In the genomic region with DNA sequence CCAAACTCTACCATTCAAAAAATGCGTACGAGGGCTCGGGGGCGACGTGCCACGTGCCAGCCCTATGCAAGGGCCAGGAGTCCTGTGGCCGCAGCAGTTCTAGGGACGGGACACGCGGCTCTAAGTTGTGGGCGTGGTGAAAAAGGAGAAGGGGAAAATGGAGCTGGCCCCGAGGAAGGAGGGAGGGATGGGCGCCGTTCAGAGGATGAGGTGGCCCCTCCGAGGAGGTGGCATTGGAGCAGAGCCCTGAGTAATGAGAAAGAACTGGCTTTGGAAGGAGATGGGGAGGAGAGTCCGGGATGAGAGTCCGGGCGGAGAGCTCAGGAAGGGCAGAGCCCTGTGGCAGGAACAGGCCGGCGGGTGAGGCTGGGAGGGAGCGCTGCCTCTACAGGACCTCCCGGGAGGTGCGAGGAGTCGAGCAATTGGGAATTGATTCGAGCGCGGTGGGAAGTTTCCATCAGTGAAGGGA, we compare ENCODE assay signal across 9 cellular contexts. TPM values are rescaled to one million over a fixed set of nuclear protein-coding genes. Genes with fewer than 3 reads are reported as not detected.
DNase-seq lines count a peak whose midpoint lies in the region; ATAC-seq and TF ChIP-seq lines count a peak whose summit lies in the region.
"Had no signal": no experiment of that assay in that cellular context is flagged by ENCODE, and none has a peak within 500 bp of the region (broad histone marks: within the 10 kb centered on the region; RNA-seq: fewer than 3 reads in every experiment).

No MANE protein-coding gene starts in this region.

- no peak for TF ChIP-seq RAD21 in neural cell (conservative IDR thresholded peaks at IDR 0.05)

- H3K9me3 Mint-ChIP-seq in CD8-positive, alpha-beta memory T cell, result peaks cover 0 to 3% (median 0%) of the 10 kb centered on the region in 5 donors

- peak; percentile 8 for TF ChIP-seq CTCF in epithelial cell of proximal tubule (conservative IDR thresholded peaks at IDR 0.05; ENCODE audit: low read depth, low read length)
- TF ChIP-seq CTCF in neural cell (IDR thresholded peaks at IDR 0.05; ENCODE audit: poor library complexity, severe bottlenecking), result no peak

- H3K9ac ChIP-seq in neural cell (ENCODE audit: low read length), result no peak overlapping the region

- H3K36me3 Mint-ChIP-seq in CD8-positive, alpha-beta memory T cell, result peaks cover 0 to 14% (median 0%) of the 10 kb centered on the region in 3 donors

- H3K9me3 ChIP-seq in CD8-positive, alpha-beta memory T cell (ENCODE audit: low read length), result no peaks in the 10 kb centered on the region
- H3K9me3 ChIP-seq in neural cell (ENCODE audit: low read length), result no peaks in the 10 kb centered on the region

- H3K9me2 ChIP-seq in neural cell (ENCODE audit: insufficient read depth, low read length), result no peaks in the 10 kb centered on the region

- DNase-seq in CD8-positive, alpha-beta memory T cell, result no peak
- DNase-seq in NCI-H510A treated with DMSO at 0.1 percent for 48 hours (lab: John Stamatoyannopoulos, UW), result peak; percentile 18
- DNase-seq in epithelial cell of proximal tubule (ENCODE audit: low read depth), result no peak
- no peak for DNase-seq in SKM-1 (lab: John Stamatoyannopoulos, UW; ENCODE audit: unreplicated experiment)

- H3K27ac ChIP-seq in CD8-positive, alpha-beta memory T cell (ENCODE audit: low read depth, low read length), result no peak overlapping the region
- H3K27ac ChIP-seq in neural cell (ENCODE audit: low read length), result no peak overlapping the region

- ATAC-seq in HG03565 (IDR thresholded peaks at IDR 0.05; ENCODE audit: unreplicated experiment) (no peak), HG03039 (IDR thresholded peaks at IDR 0.05; ENCODE audit: unreplicated experiment) (no peak), GM19023 (IDR thresholded peaks at IDR 0.05; ENCODE audit: unreplicated experiment) (no peak)

- CTCF ChIA-PET in CD8-positive, alpha-beta memory T cell (lab: Charles Lee), result no interaction called here

- no peak overlapping the region for H3K4me3 ChIP-seq in CD8-positive, alpha-beta memory T cell (ENCODE audit: low read length)
- H3K4me3 ChIP-seq in epithelial cell of proximal tubule (ENCODE audit: low read depth, low read length) (no peak overlapping the region), neural cell (ENCODE audit: low read length) (peak overlapping the region; percentile 50)

- H3K4me2 ChIP-seq in neural cell (ENCODE audit: low read length), result no peak overlapping the region

- H3K27me3 Mint-ChIP-seq in CD8-positive, alpha-beta memory T cell, result peaks cover 21 to 28% of the 10 kb centered on the region in 2 donors

- no peak for TF ChIP-seq EP300 in neural cell (conservative IDR thresholded peaks at IDR 0.05; ENCODE audit: poor library complexity, severe bottlenecking)

- H2AFZ ChIP-seq in neural cell (ENCODE audit: low read depth, low read length), result no peak overlapping the region

- H3K27me3 ChIP-seq in CD8-positive, alpha-beta memory T cell (ENCODE audit: insufficient read depth, low read length, poor library complexity, severe bottlenecking), result peaks cover 5% of the 10 kb centered on the region
- peaks cover 7% of the 10 kb centered on the region for H3K27me3 ChIP-seq in neural cell (ENCODE audit: insufficient read depth, low read depth, low read length)

- H3K27ac Mint-ChIP-seq in CD8-positive, alpha-beta memory T cell, result peak overlapping the region in 2 of 8 donors; percentile 43 to 55

- H3K36me3 ChIP-seq in CD8-positive, alpha-beta memory T cell (ENCODE audit: insufficient read depth, low read length), result no peaks in the 10 kb centered on the region
- no peaks in the 10 kb centered on the region for H3K36me3 ChIP-seq in neural cell (ENCODE audit: insufficient read depth, low read length)

- H3K4me3 Mint-ChIP-seq in CD8-positive, alpha-beta memory T cell, result peak overlapping the region in 6 of 7 donors; percentile 45 to 77 (median 73)

- H3K4me1 ChIP-seq in CD8-positive, alpha-beta memory T cell (ENCODE audit: insufficient read depth, low read length), result no peaks in the 10 kb centered on the region

- H3F3A ChIP-seq in neural cell (ENCODE audit: insufficient read depth, low read length, poor library complexity, severe bottlenecking), result no peaks in the 10 kb centered on the region

- no peaks in the 10 kb centered on the region for H4K20me1 ChIP-seq in neural cell (ENCODE audit: insufficient read depth)

- H3K4me1 Mint-ChIP-seq in CD8-positive, alpha-beta memory T cell, result peaks cover 9 to 16% (median 11%) of the 10 kb centered on the region in 3 donors

- no peaks in the 10 kb centered on the region for H3K79me2 ChIP-seq in neural cell (replicated peaks; ENCODE audit: insufficient read depth, low read length)

- POLR2A ChIA-PET in CD8-positive, alpha-beta memory T cell (lab: Charles Lee), result no interaction called here

TF ChIP-seq in neural cell, 6 proteins besides CTCF, POLR2A, EP300 and RAD21:
- TF ChIP-seq SMC3 (conservative IDR thresholded peaks at IDR 0.05; ENCODE audit: poor library complexity) (no peak), TAF1 (IDR thresholded peaks at IDR 0.05; ENCODE audit: low read depth) (no peak), MXI1 (conservative IDR thresholded peaks at IDR 0.05; ENCODE audit: poor library complexity, severe bottlenecking) (no peak), POLR2AphosphoS5 (IDR thresholded peaks at IDR 0.05) (no peak), EZH2 (IDR thresholded peaks at IDR 0.05; ENCODE audit: borderline replicate concordance, insufficient read depth, low read length, poor library complexity, severe bottlenecking) (no peak)
- TF ChIP-seq, protein P1, sequence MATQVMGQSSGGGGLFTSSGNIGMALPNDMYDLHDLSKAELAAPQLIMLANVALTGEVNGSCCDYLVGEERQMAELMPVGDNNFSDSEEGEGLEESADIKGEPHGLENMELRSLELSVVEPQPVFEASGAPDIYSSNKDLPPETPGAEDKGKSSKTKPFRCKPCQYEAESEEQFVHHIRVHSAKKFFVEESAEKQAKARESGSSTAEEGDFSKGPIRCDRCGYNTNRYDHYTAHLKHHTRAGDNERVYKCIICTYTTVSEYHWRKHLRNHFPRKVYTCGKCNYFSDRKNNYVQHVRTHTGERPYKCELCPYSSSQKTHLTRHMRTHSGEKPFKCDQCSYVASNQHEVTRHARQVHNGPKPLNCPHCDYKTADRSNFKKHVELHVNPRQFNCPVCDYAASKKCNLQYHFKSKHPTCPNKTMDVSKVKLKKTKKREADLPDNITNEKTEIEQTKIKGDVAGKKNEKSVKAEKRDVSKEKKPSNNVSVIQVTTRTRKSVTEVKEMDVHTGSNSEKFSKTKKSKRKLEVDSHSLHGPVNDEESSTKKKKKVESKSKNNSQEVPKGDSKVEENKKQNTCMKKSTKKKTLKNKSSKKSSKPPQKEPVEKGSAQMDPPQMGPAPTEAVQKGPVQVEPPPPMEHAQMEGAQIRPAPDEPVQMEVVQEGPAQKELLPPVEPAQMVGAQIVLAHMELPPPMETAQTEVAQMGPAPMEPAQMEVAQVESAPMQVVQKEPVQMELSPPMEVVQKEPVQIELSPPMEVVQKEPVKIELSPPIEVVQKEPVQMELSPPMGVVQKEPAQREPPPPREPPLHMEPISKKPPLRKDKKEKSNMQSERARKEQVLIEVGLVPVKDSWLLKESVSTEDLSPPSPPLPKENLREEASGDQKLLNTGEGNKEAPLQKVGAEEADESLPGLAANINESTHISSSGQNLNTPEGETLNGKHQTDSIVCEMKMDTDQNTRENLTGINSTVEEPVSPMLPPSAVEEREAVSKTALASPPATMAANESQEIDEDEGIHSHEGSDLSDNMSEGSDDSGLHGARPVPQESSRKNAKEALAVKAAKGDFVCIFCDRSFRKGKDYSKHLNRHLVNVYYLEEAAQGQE (IDR thresholded peaks at IDR 0.05; ENCODE audit: borderline replicate concordance), result no peak

RNA-seq across cellular contexts. Expression of a gene that starts 21.0 kb away (rescaled TPM):
- total RNA-seq in CD8-positive, alpha-beta memory T cell, result 10 to 100 TPM; 75.8 to 85.0 TPM
- polyA plus RNA-seq in CD8-positive, alpha-beta memory T cell, result 135 TPM
- 109 and 204 TPM in 2 replicates for total RNA-seq in epithelial cell of proximal tubule
- polyA plus RNA-seq in neural cell, result 103 and 131 TPM in 2 replicates
- polyA minus RNA-seq in neural cell, result 41.9 and 49.7 TPM in 2 replicates

RNA-seq across cellular contexts. Expression of a gene that starts 28.5 kb away (rescaled TPM):
- not detected for total RNA-seq in CD8-positive, alpha-beta memory T cell
- not detected for polyA plus RNA-seq in CD8-positive, alpha-beta memory T cell
- total RNA-seq in epithelial cell of proximal tubule, result not detected in 2 replicates
- 2.6 and 3.5 TPM in 2 replicates for polyA plus RNA-seq in neural cell
- polyA minus RNA-seq in neural cell, result 11.9 and 12.4 TPM in 2 replicates
- total RNA-seq: glomerular endothelial cell had no signal

RNA-seq across cellular contexts. Expression of a gene that starts 32.8 kb away (rescaled TPM):
- 100 to 1,000 TPM; 373 to 424 TPM for total RNA-seq in CD8-positive, alpha-beta memory T cell
- polyA plus RNA-seq in CD8-positive, alpha-beta memory T cell, result 388 TPM
- 539 and 593 TPM in 2 replicates for total RNA-seq in epithelial cell of proximal tubule
- polyA plus RNA-seq in neural cell, result 861 and 863 TPM in 2 replicates
- polyA minus RNA-seq in neural cell, result 201 and 218 TPM in 2 replicates
